17 cellular contexts compared by ENCODE assay signal in genomic region chr19:53696951-53697350, GRCh38.
"Had no signal": no experiment of that assay in that cellular context is flagged by ENCODE, and none has a peak within 500 bp of the region (broad histone marks: within the 10 kb centered on the region; RNA-seq: fewer than 3 reads in every experiment).

No MANE protein-coding gene starts in this region.

- H3K27me3 Mint-ChIP-seq: activated CD8-positive, alpha-beta memory T cell treated with anti-CD3 and anti-CD28 coated beads, Interleukin-2, amount 10 ng/mL, durations not matched to agents 7 days and 5 days; activated naive CD8-positive, alpha-beta T cell had no signal

- H3K4me1 Mint-ChIP-seq: activated CD8-positive, alpha-beta memory T cell treated with anti-CD3 and anti-CD28 coated beads, Interleukin-2, amount 10 ng/mL, durations not matched to agents 7 days and 5 days; nephron progenitor cell had no signal

- H3K4me1 ChIP-seq: gastroesophageal sphincter, upper lobe of left lung had no signal

- H3K36me3 ChIP-seq: gastroesophageal sphincter, ovary, upper lobe of left lung had no signal

- H3K4me3 Mint-ChIP-seq: activated CD8-positive, alpha-beta memory T cell treated with anti-CD3 and anti-CD28 coated beads, Interleukin-2, amount 10 ng/mL, durations not matched to agents 7 days and 5 days; activated naive CD8-positive, alpha-beta T cell; activated T-cell treated with anti-CD3 and anti-CD28 coated beads, Interleukin-2, amount 50 U/mL, for 4 hours; nephron progenitor cell had no signal

- H3K79me2 ChIP-seq: hepatocyte had no signal

- H3K36me3 Mint-ChIP-seq: activated CD8-positive, alpha-beta memory T cell treated with anti-CD3 and anti-CD28 coated beads, Interleukin-2, amount 10 ng/mL, durations not matched to agents 7 days and 5 days had no signal

- H3K4me2 ChIP-seq: hepatocyte had no signal

- ATAC-seq: activated CD4-positive, CD25-positive, alpha-beta regulatory T cell treated with anti-CD3 and anti-CD28 coated beads, Interleukin-2, amount 50 U/mL, for 24 hours; activated CD8-positive, alpha-beta memory T cell treated with anti-CD3 and anti-CD28 coated beads, Interleukin-2, amount 10 ng/mL, durations not matched to agents 7 days and 5 days; activated T-cell treated with anti-CD3 and anti-CD28 coated beads, Interleukin-2, amount 50 U/mL, for 4 hours; gastroesophageal sphincter; left lobe of liver; stimulated activated naive CD8-positive, alpha-beta T cell treated with anti-CD3 and anti-CD28 coated beads, Interleukin-15, Interleukin-2, amounts not matched to agents 100 U/mL and 50 U/mL, for 24 hours had no signal

- H3K27ac Mint-ChIP-seq: activated CD8-positive, alpha-beta memory T cell treated with anti-CD3 and anti-CD28 coated beads, Interleukin-2, amount 10 ng/mL, durations not matched to agents 7 days and 5 days; activated naive CD8-positive, alpha-beta T cell; nephron progenitor cell had no signal

- H3K27ac ChIP-seq: dorsolateral prefrontal cortex, gastroesophageal sphincter, hepatocyte, ovary, upper lobe of left lung had no signal

- H2AFZ ChIP-seq: hepatocyte had no signal

- H3K27me3 ChIP-seq: gastroesophageal sphincter, hepatocyte, ovary, upper lobe of left lung had no signal

- H3K4me3 ChIP-seq: dorsolateral prefrontal cortex, gastroesophageal sphincter, hepatocyte, ovary, upper lobe of left lung had no signal

- DNase-seq: activated CD4-positive, alpha-beta T cell treated with anti-CD3 and anti-CD28 coated beads, Interleukin-2, amount 50 U/mL, for 4 hours; activated CD8-positive, alpha-beta memory T cell treated with anti-CD3 and anti-CD28 coated beads, Interleukin-2, amount 10 ng/mL, durations not matched to agents 7 days and 5 days; activated gamma-delta T cell; activated T-cell treated with anti-CD3 and anti-CD28 coated beads, Interleukin-2, amount 50 U/mL, for 4 hours; dorsolateral prefrontal cortex; mammary epithelial cell; nephron progenitor cell; ovary; stimulated activated CD4-positive, alpha-beta T cell treated with anti-CD3 and anti-CD28 coated beads, Interleukin-4, amount 100 ng/mL, for 1 hour; stimulated activated CD8-positive, alpha-beta memory T cell treated with anti-CD3 and anti-CD28 coated beads, Interleukin-4, amount 100 ng/mL, for 48 hours; stimulated activated naive CD8-positive, alpha-beta T cell treated with anti-CD3 and anti-CD28 coated beads, Interleukin-15, Interleukin-2, amounts not matched to agents 100 U/mL and 50 U/mL, for 24 hours; upper lobe of left lung had no signal

- H3K9me3 Mint-ChIP-seq: nephron progenitor cell had no signal
